In genomic region chr1:238252033-238252802, GRCh38 we compare ENCODE assay signal across 8 cellular contexts.
DNase-seq lines count a peak whose midpoint lies in the region; ATAC-seq and TF ChIP-seq lines count a peak whose summit lies in the region.

No MANE protein-coding gene starts in this region.

- no peak overlapping the region for H3K4me3 ChIP-seq in AG10803 (ENCODE audit: low read length)
- no peak overlapping the region for H3K4me3 ChIP-seq in GM12875 (ENCODE audit: low read depth, low read length)
- H3K4me3 ChIP-seq in SJCRH30: no peak overlapping the region

- TF ChIP-seq CTCF in AG10803 (conservative IDR thresholded peaks at IDR 0.05; ENCODE audit: low read length): peak; percentile 24
- TF ChIP-seq CTCF in GM12875 (IDR thresholded peaks at IDR 0.05; ENCODE audit: borderline replicate concordance, insufficient read depth, low read depth, low read length): peak; percentile 41

- ATAC-seq in HG02763 (IDR thresholded peaks at IDR 0.05; ENCODE audit: unreplicated experiment): no peak

- no peaks in the 10 kb centered on the region for H3K36me3 ChIP-seq in SJCRH30

- H3K27ac ChIP-seq in SJCRH30: no peak overlapping the region

- no peaks in the 10 kb centered on the region for H3K4me1 ChIP-seq in SJCRH30

- peak; percentile 3 for DNase-seq in AG10803 (ENCODE audit: low read depth)
- peak; percentile 55 for DNase-seq in HK-2 (ENCODE audit: unreplicated experiment)
- DNase-seq in SJCRH30: peak; percentile 19 to 64
- peak; percentile 11 for DNase-seq in dermis blood vessel endothelial cell
- peak; percentile 65 for DNase-seq in mucosa of gallbladder (ENCODE audit: low spot score)
- DNase-seq in NCI-H2227 treated with DMSO at 0.1 percent for 48 hours (lab: John Stamatoyannopoulos, UW): no peak

- H3K9me3 ChIP-seq in SJCRH30 (replicated peaks): no peaks in the 10 kb centered on the region

- H3K27me3 ChIP-seq in SJCRH30: no peaks in the 10 kb centered on the region
